In the genomic region with DNA sequence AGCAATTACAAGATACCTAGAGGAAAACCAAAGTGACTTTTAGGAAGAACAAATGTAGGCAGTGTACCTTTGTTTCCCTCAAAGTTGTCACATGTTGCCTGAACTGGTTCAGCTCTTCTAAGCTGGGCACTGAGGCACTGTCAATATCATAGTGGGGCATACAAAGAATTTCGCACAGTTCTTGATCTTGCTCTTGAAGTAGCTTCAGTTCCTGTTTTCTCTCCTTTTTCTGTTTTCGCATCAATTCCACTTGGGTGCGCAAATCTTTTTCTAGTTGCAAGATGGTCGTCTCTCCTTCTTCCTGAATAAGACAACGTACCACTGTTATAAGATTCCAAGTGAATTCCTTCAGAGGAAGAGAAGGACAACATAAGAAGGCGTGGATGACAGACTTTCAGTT, we compare ENCODE assay signal across 11 cellular contexts. TPM values are rescaled to one million over a fixed set of nuclear protein-coding genes. Genes with fewer than 3 reads are reported as not detected.
DNase-seq lines count a peak whose midpoint lies in the region; ATAC-seq lines count a peak whose summit lies in the region.
"Had no signal": no experiment of that assay in that cellular context is flagged by ENCODE, and none has a peak within 500 bp of the region (broad histone marks: within the 10 kb centered on the region; RNA-seq: fewer than 3 reads in every experiment).

No MANE protein-coding gene starts in this region.

- no peak overlapping the region for H3K4me3 Mint-ChIP-seq in activated T-cell treated with anti-CD3 and anti-CD28 coated beads, Interleukin-2, amount 50 U/mL, for 24 hours
- H3K4me3 Mint-ChIP-seq in activated T-cell treated with anti-CD3 and anti-CD28 coated beads, Interleukin-2, amount 50 U/mL, for 4 hours = no peak overlapping the region
- no peak overlapping the region for H3K4me3 Mint-ChIP-seq in T-helper 2 cell treated with Interferon-gamma antibody and Interleukin-4, amounts not matched to agents 5 μg/mL and 100 μg/mL, for 36 hours

- H3K27ac Mint-ChIP-seq in activated T-cell treated with anti-CD3 and anti-CD28 coated beads, Interleukin-2, amount 50 U/mL, for 24 hours = peak overlapping the region; percentile 6
- H3K27ac Mint-ChIP-seq in T-helper 2 cell treated with Interferon-gamma antibody and Interleukin-4, amounts not matched to agents 5 μg/mL and 100 μg/mL, for 36 hours = no peak overlapping the region

- no peak for DNase-seq in activated T-cell treated with anti-CD3 and anti-CD28 coated beads, Interleukin-2, amount 50 U/mL, for 24 hours
- DNase-seq in activated T-cell treated with anti-CD3 and anti-CD28 coated beads, Interleukin-2, amount 50 U/mL, for 4 hours = no peak
- DNase-seq in NCI-H2081 treated with DMSO at 0.1 percent for 48 hours (lab: John Stamatoyannopoulos, UW) (no peak), NCI-H2029 (lab: John Stamatoyannopoulos, UW) (no peak), DMS53 treated with DMSO at 0.1 percent for 48 hours (lab: John Stamatoyannopoulos, UW; ENCODE audit: unreplicated experiment) (no peak)
- no peak for DNase-seq in T-helper 2 cell treated with Interferon-gamma antibody and Interleukin-4, amounts not matched to agents 5 μg/mL and 100 μg/mL, for 36 hours (ENCODE audit: low spot score)
- DNase-seq: activated T-cell treated with anti-CD3 and anti-CD28 coated beads for 4 hours; naive thymus-derived CD4-positive, alpha-beta T cell; T-helper 9 cell had no signal

- H3K27me3 Mint-ChIP-seq in activated T-cell treated with anti-CD3 and anti-CD28 coated beads, Interleukin-2, amount 50 U/mL, for 24 hours = no peaks in the 10 kb centered on the region
- H3K27me3 Mint-ChIP-seq in activated T-cell treated with anti-CD3 and anti-CD28 coated beads, Interleukin-2, amount 50 U/mL, for 4 hours (ENCODE audit: low read depth) = no peaks in the 10 kb centered on the region
- no peaks in the 10 kb centered on the region for H3K27me3 Mint-ChIP-seq in T-helper 2 cell treated with Interferon-gamma antibody and Interleukin-4, amounts not matched to agents 5 μg/mL and 100 μg/mL, for 36 hours (ENCODE audit: low read depth)
- H3K27me3 Mint-ChIP-seq: naive thymus-derived CD4-positive, alpha-beta T cell had no signal

- peaks cover 16% of the 10 kb centered on the region for H3K4me1 Mint-ChIP-seq in activated T-cell treated with anti-CD3 and anti-CD28 coated beads, Interleukin-2, amount 50 U/mL, for 24 hours (ENCODE audit: low read depth)
- peaks cover 12% of the 10 kb centered on the region for H3K4me1 Mint-ChIP-seq in activated T-cell treated with anti-CD3 and anti-CD28 coated beads, Interleukin-2, amount 50 U/mL, for 4 hours (ENCODE audit: low read depth)
- peaks cover 25% of the 10 kb centered on the region for H3K4me1 Mint-ChIP-seq in T-helper 2 cell treated with Interferon-gamma antibody and Interleukin-4, amounts not matched to agents 5 μg/mL and 100 μg/mL, for 36 hours (ENCODE audit: low read depth)

- no peaks in the 10 kb centered on the region for H3K9me3 Mint-ChIP-seq in activated T-cell treated with anti-CD3 and anti-CD28 coated beads, Interleukin-2, amount 50 U/mL, for 24 hours
- H3K9me3 Mint-ChIP-seq in activated T-cell treated with anti-CD3 and anti-CD28 coated beads, Interleukin-2, amount 50 U/mL, for 4 hours = no peaks in the 10 kb centered on the region
- H3K9me3 Mint-ChIP-seq in T-helper 2 cell treated with Interferon-gamma antibody and Interleukin-4, amounts not matched to agents 5 μg/mL and 100 μg/mL, for 36 hours = no peaks in the 10 kb centered on the region
- H3K9me3 Mint-ChIP-seq: naive thymus-derived CD4-positive, alpha-beta T cell had no signal

- H3K36me3 Mint-ChIP-seq in activated T-cell treated with anti-CD3 and anti-CD28 coated beads, Interleukin-2, amount 50 U/mL, for 24 hours (ENCODE audit: low read depth) = peaks cover 85% of the 10 kb centered on the region
- H3K36me3 Mint-ChIP-seq in activated T-cell treated with anti-CD3 and anti-CD28 coated beads, Interleukin-2, amount 50 U/mL, for 4 hours (ENCODE audit: insufficient read depth) = peaks cover 21% of the 10 kb centered on the region
- peaks cover 70% of the 10 kb centered on the region for H3K36me3 Mint-ChIP-seq in T-helper 2 cell treated with Interferon-gamma antibody and Interleukin-4, amounts not matched to agents 5 μg/mL and 100 μg/mL, for 36 hours (ENCODE audit: low read depth)

- ATAC-seq in activated T-cell treated with anti-CD3 and anti-CD28 coated beads, Interleukin-2, amount 50 U/mL, for 4 hours = no peak
- ATAC-seq in GM21825 (IDR thresholded peaks at IDR 0.05; ENCODE audit: unreplicated experiment) (peak; percentile 73), HG03442 (IDR thresholded peaks at IDR 0.05; ENCODE audit: unreplicated experiment) (peak; percentile 78)
- ATAC-seq: naive thymus-derived CD4-positive, alpha-beta T cell had no signal

RNA-seq across cellular contexts. Expression of a gene that starts 12.7 kb away (rescaled TPM):
- total RNA-seq in activated T-cell treated with anti-CD3 and anti-CD28 coated beads, Interleukin-2, amount 50 U/mL, for 4 hours = 10 to 100 TPM; 14.4 to 18.8 (median 18.7) TPM

RNA-seq across cellular contexts. Expression of a gene that starts 27.0 kb away (rescaled TPM):
- total RNA-seq in activated T-cell treated with anti-CD3 and anti-CD28 coated beads, Interleukin-2, amount 50 U/mL, for 4 hours = 10 to 100 TPM; 11.1 to 18.4 (median 13.1) TPM

RNA-seq across cellular contexts. Expression of a gene that starts 40.7 kb away (rescaled TPM):
- total RNA-seq in activated T-cell treated with anti-CD3 and anti-CD28 coated beads, Interleukin-2, amount 50 U/mL, for 4 hours = 10 to 100 TPM; 20.9 to 22.4 (median 21.9) TPM

RNA-seq across cellular contexts. Expression of a gene that starts 46.6 kb away (rescaled TPM):
- 10 to 100 TPM; 63.4 to 70.5 (median 68.0) TPM for total RNA-seq in activated T-cell treated with anti-CD3 and anti-CD28 coated beads, Interleukin-2, amount 50 U/mL, for 4 hours

RNA-seq across cellular contexts. Expression of a gene that starts 49.3 kb away (rescaled TPM):
- 10 to 100 TPM; 39.9 to 43.6 (median 40.0) TPM for total RNA-seq in activated T-cell treated with anti-CD3 and anti-CD28 coated beads, Interleukin-2, amount 50 U/mL, for 4 hours

Comparison
In these comparisons a context has a peak if more than half of its experiments do, and no peak if none do; other contexts are left out.
1. ATAC-seq: peak in GM21825 (single experiment) and HG03442 (single experiment); none in activated T-cell treated with anti-CD3 and anti-CD28 coated beads, Interleukin-2, amount 50 U/mL, for 4 hours (0 of 2).